24 cellular contexts compared by ENCODE assay signal in genomic region chr1:15944308-15945010, GRCh38. TPM values are rescaled to one million over a fixed set of nuclear protein-coding genes. Genes with fewer than 3 reads are reported as not detected.
DNase-seq lines count a peak whose midpoint lies in the region; ATAC-seq, FAIRE-seq and TF ChIP-seq lines count a peak whose summit lies in the region.
"Had no signal": no experiment of that assay in that cellular context is flagged by ENCODE, and none has a peak within 500 bp of the region (broad histone marks: within the 10 kb centered on the region; RNA-seq: fewer than 3 reads in every experiment).

No MANE protein-coding gene starts in this region.

- H3K36me3 Mint-ChIP-seq in activated CD8-positive, alpha-beta memory T cell treated with anti-CD3 and anti-CD28 coated beads, Interleukin-2, amount 10 ng/mL, durations not matched to agents 7 days and 5 days, result peaks cover 28% of the 10 kb centered on the region
- H3K36me3 Mint-ChIP-seq in H9 (ENCODE audit: insufficient read depth in 1 of 3, low read depth in 3 of 3), result peaks cover 12 to 57% (median 40%) of the 10 kb centered on the region in 3 experiments
- H3K36me3 Mint-ChIP-seq in endodermal cell (ENCODE audit: low read depth), result peaks cover 50% of the 10 kb centered on the region

- no peaks in the 10 kb centered on the region for H3K79me2 ChIP-seq in H9 (ENCODE audit: insufficient read depth, low read length)

- H3K27me3 ChIP-seq in H9 (ENCODE audit: insufficient read depth, low read length) (no peaks in the 10 kb centered on the region), endodermal cell (ENCODE audit: control insufficient read depth, insufficient read depth, low read length, poor library complexity, severe bottlenecking) (no peaks in the 10 kb centered on the region), esophagus muscularis mucosa (no peaks in the 10 kb centered on the region)
- H3K27me3 ChIP-seq: BE2C had no signal

- no peak overlapping the region for H3K14ac ChIP-seq in H9 (ENCODE audit: insufficient read depth, low read length)

- intact Hi-C loops in esophagus muscularis mucosa (cut with DNase I), result no loop called here

- CTCF ChIA-PET in activated CD8-positive, alpha-beta memory T cell treated with anti-CD3 and anti-CD28 coated beads, Interleukin-2, amount 10 ng/mL, durations not matched to agents 7 days and 5 days (lab: Charles Lee), result no interaction called here

- H3K27ac ChIP-seq in H9 (ENCODE audit: insufficient read length, low read depth, low read length) (no peak overlapping the region), endodermal cell (ENCODE audit: low read depth, low read length) (no peak overlapping the region), esophagus muscularis mucosa (replicated peaks in 1 of 4) (no peak overlapping the region)
- H3K27ac ChIP-seq: 22Rv1, GM23248 had no signal

- no peak for ATAC-seq in activated CD8-positive, alpha-beta memory T cell treated with anti-CD3 and anti-CD28 coated beads, Interleukin-2, amount 10 ng/mL, durations not matched to agents 7 days and 5 days
- ATAC-seq: GM12878 had no signal

- H2BK120ac ChIP-seq in H9 (ENCODE audit: low read depth, low read length, poor library complexity, severe bottlenecking), result no peak overlapping the region

- H2BK15ac ChIP-seq in H9 (ENCODE audit: low read depth, low read length), result no peak overlapping the region

- no peaks in the 10 kb centered on the region for H3K23me2 ChIP-seq in H9 (ENCODE audit: insufficient read length, low read depth, low read length, poor library complexity, severe bottlenecking)

- WGBS in H9 (ENCODE audit: extremely low coverage, insufficient read length, low lambda C conversion rate), result no CpG with 5 or more reads among the region's 55 CpGs
- 93 to 95% methylated on average over 41 to 55 of the region's 55 CpGs for WGBS in endodermal cell (ENCODE audit: insufficient coverage in 1 of 2, insufficient read length in 1 of 2), 2 experiments
- 92% methylated on average over 37 of the region's 55 CpGs for WGBS in esophagus muscularis mucosa

- no peak overlapping the region for H3T11ph ChIP-seq in H9 (ENCODE audit: low read length)

- H4K91ac ChIP-seq in H9 (ENCODE audit: insufficient read length, low read depth, low read length), result no peak overlapping the region

- no peak overlapping the region for H3K27ac Mint-ChIP-seq in activated CD8-positive, alpha-beta memory T cell treated with anti-CD3 and anti-CD28 coated beads, Interleukin-2, amount 10 ng/mL, durations not matched to agents 7 days and 5 days
- H3K27ac Mint-ChIP-seq in H9 (no peak overlapping the region), endodermal cell (no peak overlapping the region)
- H3K27ac Mint-ChIP-seq: CD4-positive, alpha-beta T cell had no signal

- no peak overlapping the region for H3K4me2 ChIP-seq in H9 (ENCODE audit: insufficient read depth, insufficient read length, low read length)

- H3K4ac ChIP-seq in H9 (ENCODE audit: low read depth, low read length), result no peak overlapping the region

- no peak overlapping the region for H2AFZ ChIP-seq in H9 (ENCODE audit: low read length)
- H2AFZ ChIP-seq: GM23248 had no signal

- TF ChIP-seq EP300 in esophagus muscularis mucosa (IDR thresholded peaks at IDR 0.05), result no peak

- no peak for TF ChIP-seq POLR2A in esophagus muscularis mucosa (IDR thresholded peaks at IDR 0.05; ENCODE audit: low read depth)

- H3K36me3 ChIP-seq in endodermal cell (ENCODE audit: control insufficient read depth, insufficient read depth, low read length) (peaks cover 42% of the 10 kb centered on the region), esophagus muscularis mucosa (peaks cover 55 to 90% (median 86%) of the 10 kb centered on the region in 4 donors)

- no peak overlapping the region for H3K4me3 ChIP-seq in endodermal cell (ENCODE audit: low read length)
- H3K4me3 ChIP-seq in esophagus muscularis mucosa, result no peak overlapping the region
- H3K4me3 ChIP-seq: GM12878, GM23248 had no signal

- H3K4me1 Mint-ChIP-seq in activated CD8-positive, alpha-beta memory T cell treated with anti-CD3 and anti-CD28 coated beads, Interleukin-2, amount 10 ng/mL, durations not matched to agents 7 days and 5 days, result peaks cover 28% of the 10 kb centered on the region
- H3K4me1 Mint-ChIP-seq in H9 (peaks cover 14 to 17% of the 10 kb centered on the region in 2 experiments), endodermal cell (peaks cover 9% of the 10 kb centered on the region)

- H3K18ac ChIP-seq in H9 (ENCODE audit: insufficient read length, low read depth, low read length), result no peak overlapping the region

- H3K9ac ChIP-seq in H9 (ENCODE audit: extremely low read depth, insufficient read length, low read length) (no peak overlapping the region), endodermal cell (ENCODE audit: extremely low read depth, low read length, poor library complexity, severe bottlenecking) (no peak overlapping the region)
- H3K9ac ChIP-seq: GM23248 had no signal

- H3K23ac ChIP-seq in H9 (ENCODE audit: insufficient read length, low read depth, low read length), result no peak overlapping the region

- FAIRE-seq in frontal cortex (lab: Jason Lieb, UNC), result no peak
- FAIRE-seq: D721Med, GM12878 had no signal

- no peak overlapping the region for H3K4me3 Mint-ChIP-seq in activated CD8-positive, alpha-beta memory T cell treated with anti-CD3 and anti-CD28 coated beads, Interleukin-2, amount 10 ng/mL, durations not matched to agents 7 days and 5 days
- H3K4me3 Mint-ChIP-seq in H9 (no peak overlapping the region), endodermal cell (no peak overlapping the region)
- H3K4me3 Mint-ChIP-seq: CD4-positive, alpha-beta T cell had no signal

- TF ChIP-seq CTCF in H9 (conservative IDR thresholded peaks at IDR 0.05) (0 out of 3 replicates have a peak, but pooled peaks have one; percentile 10), endodermal cell (conservative IDR thresholded peaks at IDR 0.05) (no peak), esophagus muscularis mucosa (IDR thresholded peaks at IDR 0.05) (no peak)

- H3K4me1 ChIP-seq in H9 (ENCODE audit: insufficient read depth, low read length) (no peaks in the 10 kb centered on the region), endodermal cell (ENCODE audit: control insufficient read depth, insufficient read depth, low read length) (peaks cover 3% of the 10 kb centered on the region), esophagus muscularis mucosa (peaks cover 22 to 26% (median 23%) of the 10 kb centered on the region in 4 donors)

- H4K5ac ChIP-seq in H9 (ENCODE audit: insufficient read length, low read depth, low read length), result no peak overlapping the region

- H3K9me3 ChIP-seq in H9 (ENCODE audit: control insufficient read depth, low read depth, low read length), result no peaks in the 10 kb centered on the region
- no peaks in the 10 kb centered on the region for H3K9me3 ChIP-seq in endodermal cell (ENCODE audit: control insufficient read depth, low read length)
- H3K9me3 ChIP-seq in esophagus muscularis mucosa, result no peaks in the 10 kb centered on the region
- H3K9me3 ChIP-seq: BE2C had no signal

- H2BK5ac ChIP-seq in H9 (ENCODE audit: insufficient read length, low read length), result no peak overlapping the region

- DNase-seq in activated CD8-positive, alpha-beta memory T cell treated with anti-CD3 and anti-CD28 coated beads for 24 hours, result peak; percentile 52
- no peak for DNase-seq in activated CD8-positive, alpha-beta memory T cell treated with anti-CD3 and anti-CD28 coated beads, Interleukin-2, amount 10 ng/mL, durations not matched to agents 7 days and 5 days
- no peak for DNase-seq in H9
- DNase-seq in endodermal cell, result peak; percentile 65
- DNase-seq in stimulated activated CD8-positive, alpha-beta memory T cell treated with anti-CD3 and anti-CD28 coated beads, Interleukin-4, amount 100 ng/mL, for 48 hours, result peak; percentile 22
- no peak for DNase-seq in esophagus muscularis mucosa (ENCODE audit: extremely low spot score)
- DNase-seq in NCI-H2171 (lab: John Stamatoyannopoulos, UW), result no peak
- no peak for DNase-seq in frontal cortex (ENCODE audit: low spot score in 2 of 2)
- DNase-seq: BE2C; CD4-positive, alpha-beta T cell; DMS79; GDM1; GM23248; NCI-H1436; NCI-H2029 treated with DMSO at 0.1 percent for 48 hours; NCI-H748 treated with DMSO at 0.1 percent for 48 hours; OCI-M1; SIG-M5 had no signal

- peaks cover 2% of the 10 kb centered on the region for H4K20me1 ChIP-seq in H9 (ENCODE audit: control insufficient read depth, insufficient read depth, insufficient read length)

- H3K27me3 Mint-ChIP-seq in activated CD8-positive, alpha-beta memory T cell treated with anti-CD3 and anti-CD28 coated beads, Interleukin-2, amount 10 ng/mL, durations not matched to agents 7 days and 5 days, result no peaks in the 10 kb centered on the region
- no peaks in the 10 kb centered on the region for H3K27me3 Mint-ChIP-seq in H9 (ENCODE audit: low read depth)
- H3K27me3 Mint-ChIP-seq in endodermal cell (ENCODE audit: insufficient read depth), result no peaks in the 10 kb centered on the region
- H3K27me3 Mint-ChIP-seq: CD4-positive, alpha-beta T cell had no signal

- H3K79me1 ChIP-seq in H9 (ENCODE audit: insufficient read depth, low read depth, low read length, poor library complexity, severe bottlenecking), result no peaks in the 10 kb centered on the region

- no peak overlapping the region for H2AK5ac ChIP-seq in H9 (ENCODE audit: insufficient read length, low read length)

- no peak overlapping the region for H2BK20ac ChIP-seq in H9 (ENCODE audit: low read depth, low read length, poor library complexity, severe bottlenecking)

- no peaks in the 10 kb centered on the region for H3K9me3 Mint-ChIP-seq in activated CD8-positive, alpha-beta memory T cell treated with anti-CD3 and anti-CD28 coated beads, Interleukin-2, amount 10 ng/mL, durations not matched to agents 7 days and 5 days (ENCODE audit: low read depth)
- H3K9me3 Mint-ChIP-seq in H9 (no peaks in the 10 kb centered on the region), endodermal cell (no peaks in the 10 kb centered on the region)
- H3K9me3 Mint-ChIP-seq: CD4-positive, alpha-beta T cell had no signal

- no peak overlapping the region for H4K8ac ChIP-seq in H9 (replicated peaks; ENCODE audit: insufficient read length, low read depth, low read length)

- H2BK12ac ChIP-seq in H9 (ENCODE audit: insufficient read length, low read depth, low read length), result no peak overlapping the region

- H3K56ac ChIP-seq in H9 (ENCODE audit: insufficient read length, low read depth, low read length), result no peak overlapping the region

RNA-seq across cellular contexts. Expression of gene ZBTB17, which starts 31.4 kb away (rescaled TPM):
- 10 to 100 TPM; 55.8 to 68.8 TPM for total RNA-seq in activated CD8-positive, alpha-beta memory T cell treated with anti-CD3 and anti-CD28 coated beads, Interleukin-2, amount 10 ng/mL, durations not matched to agents 7 days and 5 days
- 16.5 and 16.7 TPM in 2 replicates for total RNA-seq in H9 (2021)
- 10 to 100 TPM; 28.0 to 31.7 TPM for total RNA-seq in endodermal cell
- 35.1 TPM for polyA plus RNA-seq in endodermal cell (2013, experiment 1 of 2)
- polyA plus RNA-seq in endodermal cell (2013, experiment 2 of 2), result 32.6 TPM
- 10 to 100 TPM; 29.5 to 40.8 (median 34.6) TPM for total RNA-seq in esophagus muscularis mucosa
- 46.9 TPM for total RNA-seq in frontal cortex

RNA-seq across cellular contexts. Expression of gene SRARP, which starts 59.6 kb away (rescaled TPM):
- total RNA-seq in activated CD8-positive, alpha-beta memory T cell treated with anti-CD3 and anti-CD28 coated beads, Interleukin-2, amount 10 ng/mL, durations not matched to agents 7 days and 5 days, result not detected
- total RNA-seq in H9 (2021) (not detected in 2 replicates), endodermal cell (1 to 10 TPM in 1 of 2 donors, under 1 TPM in 1; 0.97 to 1.3 TPM), esophagus muscularis mucosa (not detected), frontal cortex (0.82 TPM)
- 0.18 TPM for polyA plus RNA-seq in endodermal cell (2013, experiment 1 of 2)
- polyA plus RNA-seq in endodermal cell (2013, experiment 2 of 2), result 0.12 TPM
- total RNA-seq: CD4-positive, alpha-beta T cell; GM12878; GM23248; HT1080; NCI-H460; RPMI7951 had no signal
- polyA plus RNA-seq: GM12878, GM23248 had no signal

Comparison
In these comparisons a context has a peak if more than half of its experiments do, and no peak if none do; other contexts are left out.
1. DNase-seq: peak in activated CD8-positive, alpha-beta memory T cell treated with anti-CD3 and anti-CD28 coated beads for 24 hours (single experiment), endodermal cell (single experiment) and stimulated activated CD8-positive, alpha-beta memory T cell treated with anti-CD3 and anti-CD28 coated beads, Interleukin-4, amount 100 ng/mL, for 48 hours (single experiment); none in activated CD8-positive, alpha-beta memory T cell treated with anti-CD3 and anti-CD28 coated beads, Interleukin-2, amount 10 ng/mL, durations not matched to agents 7 days and 5 days (single experiment), H9 (single experiment), esophagus muscularis mucosa (single experiment), NCI-H2171 (single experiment) and frontal cortex (0 of 2).